ENCODE assay signal across 8 cellular contexts in the genomic region with DNA sequence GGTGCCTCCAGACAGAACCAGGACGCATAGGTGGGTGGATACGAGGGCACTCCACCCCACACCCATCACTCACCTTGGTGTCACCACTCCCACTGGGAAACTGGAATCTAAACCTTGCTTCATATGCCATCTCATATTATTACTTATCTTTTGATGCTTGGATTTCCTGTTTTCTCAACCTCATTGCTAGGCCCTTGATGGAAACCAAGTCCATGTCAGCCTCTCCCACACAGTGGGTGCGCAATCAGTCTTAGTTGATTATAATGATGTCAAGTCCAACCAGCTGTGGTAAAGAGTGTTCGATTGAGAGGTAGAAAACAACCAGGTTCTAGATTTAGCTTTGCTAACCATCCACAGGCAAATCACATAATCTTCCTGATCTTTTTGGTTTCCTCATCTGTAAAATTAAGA. TPM values are rescaled to one million over a fixed set of nuclear protein-coding genes. Genes with fewer than 3 reads are reported as not detected.
DNase-seq lines count a peak whose midpoint lies in the region; TF ChIP-seq lines count a peak whose summit lies in the region.

No MANE protein-coding gene starts in this region.

- DNase-seq in M059J (ENCODE audit: low read depth) (peak; percentile 1), choroid plexus epithelial cell (ENCODE audit: low read depth) (no peak), neural progenitor cell (ENCODE audit: low spot score) (no peak), COLO829 (ENCODE audit: low spot score) (no peak), G401 (ENCODE audit: low spot score) (no peak), DMS79 (lab: John Stamatoyannopoulos, UW) (no peak), DMS153 (lab: John Stamatoyannopoulos, UW) (no peak)

- no peaks in the 10 kb centered on the region for H3K9me3 Mint-ChIP-seq in neural progenitor cell

- H3F3A ChIP-seq in neural progenitor cell (ENCODE audit: low read depth): peaks cover 21% of the 10 kb centered on the region

- peaks cover 1% of the 10 kb centered on the region for H3K36me3 Mint-ChIP-seq in neural progenitor cell

- peaks cover 19% of the 10 kb centered on the region for H3K4me1 Mint-ChIP-seq in neural progenitor cell

- H3K4me3 ChIP-seq in BLaER1 (peak overlapping the region; percentile 100), choroid plexus epithelial cell (ENCODE audit: low read depth, low read length) (peak overlapping the region; percentile 74), neural progenitor cell (peak overlapping the region; percentile 99)

- TF ChIP-seq CTCF in choroid plexus epithelial cell (conservative IDR thresholded peaks at IDR 0.05; ENCODE audit: low read depth, low read length) (no peak), neural progenitor cell (IDR thresholded peaks at IDR 0.05) (no peak)

- H3K9me3 ChIP-seq in BLaER1 (no peaks in the 10 kb centered on the region), neural progenitor cell (ENCODE audit: low read depth) (no peaks in the 10 kb centered on the region)

- H3K9ac ChIP-seq in BLaER1 (peak overlapping the region; percentile 96; the same call in 1 of the 2 replicates), neural progenitor cell (no peak overlapping the region)

- peak overlapping the region; percentile 88 for H2AFZ ChIP-seq in neural progenitor cell (replicated peaks)

- in situ Hi-C loops in G401 (cut with HindIII; ENCODE audit: low sequenced_read_pairs): no loop called here

- H3K27ac ChIP-seq in BLaER1 (peak overlapping the region; percentile 97), neural progenitor cell (no peak overlapping the region)

- H3K27me3 ChIP-seq in BLaER1 (no peaks in the 10 kb centered on the region), neural progenitor cell (no peaks in the 10 kb centered on the region)

- peaks cover 38% of the 10 kb centered on the region for H3K79me2 ChIP-seq in neural progenitor cell (ENCODE audit: low read depth)

- H3K4me2 ChIP-seq in BLaER1 (peak overlapping the region; percentile 76), neural progenitor cell (peak overlapping the region; percentile 87)

- H3K36me3 ChIP-seq in BLaER1: no peaks in the 10 kb centered on the region
- no peaks in the 10 kb centered on the region for H3K36me3 ChIP-seq in neural progenitor cell

- peaks cover 35% of the 10 kb centered on the region for H4K20me1 ChIP-seq in BLaER1
- H4K20me1 ChIP-seq in neural progenitor cell (ENCODE audit: low read depth): peaks cover 34% of the 10 kb centered on the region

- no peaks in the 10 kb centered on the region for H3K27me3 Mint-ChIP-seq in neural progenitor cell (ENCODE audit: insufficient read depth, low read depth)

- peak overlapping the region; percentile 95 for H3K27ac Mint-ChIP-seq in neural progenitor cell

- peak overlapping the region; percentile 96 for H3K4me3 Mint-ChIP-seq in neural progenitor cell

- peaks cover 32% of the 10 kb centered on the region for H3K4me1 ChIP-seq in BLaER1
- H3K4me1 ChIP-seq in neural progenitor cell: peaks cover 13% of the 10 kb centered on the region

RNA-seq across cellular contexts. Expression of gene DDHD1, which starts 0.6 kb away (rescaled TPM):
- total RNA-seq in M059J (2014; rRNA removed; shearing (Covaris generic)): 5.0 and 6.7 TPM in 2 replicates
- 20.2 and 30.2 TPM in 2 replicates for total RNA-seq in neural progenitor cell (ENCODE audit: low replicate concordance)
- total RNA-seq in G401 (2014; rRNA removed; shearing (Covaris generic)): 24.5 and 39.9 TPM in 2 replicates
